Comparison of ENCODE assay signal across 10 cellular contexts in the genomic region with DNA sequence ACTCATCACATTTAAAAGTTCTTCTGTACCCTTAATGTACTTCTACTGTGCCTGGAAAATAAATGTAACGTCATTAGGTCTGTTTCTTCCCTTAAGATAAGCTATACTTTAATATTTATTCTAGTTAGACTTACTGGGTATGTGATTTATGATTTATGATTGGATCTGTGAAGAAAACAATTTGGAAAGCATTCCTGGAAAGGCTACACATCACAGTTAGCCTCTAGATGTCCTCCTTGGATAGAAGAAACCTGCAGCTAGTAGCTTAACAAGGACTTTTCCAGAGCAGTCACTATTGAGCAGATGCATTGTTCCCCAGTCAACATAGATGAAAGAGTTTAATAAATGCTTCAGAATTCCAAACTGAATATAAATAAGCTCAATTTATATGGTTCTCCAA. TPM values are rescaled to one million over a fixed set of nuclear protein-coding genes. Genes with fewer than 3 reads are reported as not detected.
DNase-seq lines count a peak whose midpoint lies in the region; ATAC-seq and TF ChIP-seq lines count a peak whose summit lies in the region.
"Had no signal": no experiment of that assay in that cellular context is flagged by ENCODE, and none has a peak within 500 bp of the region (broad histone marks: within the 10 kb centered on the region; RNA-seq: fewer than 3 reads in every experiment).

No MANE protein-coding gene starts in this region.

- H3K27ac ChIP-seq in dorsolateral prefrontal cortex (no peak overlapping the region), osteoblast (ENCODE audit: low read depth, low read length) (no peak overlapping the region), vagina (no peak overlapping the region)
- H3K27ac ChIP-seq in CD8-positive, alpha-beta T cell (ENCODE audit: low read depth, low read length), result no peak overlapping the region
- H3K27ac ChIP-seq: epithelial cell of prostate had no signal

- peak in 50 of 56 donors; percentile 13 to 71 (median 42) for TF ChIP-seq CTCF in dorsolateral prefrontal cortex (IDR thresholded peaks at IDR 0.05 in 54 of 56, conservative IDR thresholded peaks at IDR 0.05 in 2 of 56; ENCODE audit: low read depth in 1 of 56, partially characterized antibody in 56 of 56)
- TF ChIP-seq CTCF in osteoblast (IDR thresholded peaks at IDR 0.05; ENCODE audit: extremely low read depth, low read depth, low read length), result peak; percentile 65
- TF ChIP-seq CTCF in vagina (IDR thresholded peaks at IDR 0.05), result no peak
- no peak for TF ChIP-seq CTCF in CD8-positive, alpha-beta T cell (IDR thresholded peaks at IDR 0.05)

- no peaks in the 10 kb centered on the region for H3K36me3 Mint-ChIP-seq in CD8-positive, alpha-beta T cell
- H3K36me3 Mint-ChIP-seq: IgD-negative memory B cell had no signal

- no peak for TF ChIP-seq POLR2A in vagina (IDR thresholded peaks at IDR 0.05)

- H3K36me3 ChIP-seq in osteoblast (ENCODE audit: insufficient read depth, low read length) (no peaks in the 10 kb centered on the region), vagina (no peaks in the 10 kb centered on the region)
- no peaks in the 10 kb centered on the region for H3K36me3 ChIP-seq in CD8-positive, alpha-beta T cell (ENCODE audit: insufficient read depth, low read length)

- H3K4me1 ChIP-seq in osteoblast (ENCODE audit: insufficient read depth, low read length) (no peaks in the 10 kb centered on the region), vagina (no peaks in the 10 kb centered on the region)
- no peaks in the 10 kb centered on the region for H3K4me1 ChIP-seq in CD8-positive, alpha-beta T cell (ENCODE audit: insufficient read depth, low read length)

- H3K9me3 ChIP-seq in osteoblast (ENCODE audit: low read depth, low read length) (no peaks in the 10 kb centered on the region), vagina (no peaks in the 10 kb centered on the region)
- no peaks in the 10 kb centered on the region for H3K9me3 ChIP-seq in CD8-positive, alpha-beta T cell (ENCODE audit: low read length)

- POLR2A ChIA-PET in CD8-positive, alpha-beta T cell (lab: Charles Lee), result no interaction called here

- H3K27me3 Mint-ChIP-seq in CD8-positive, alpha-beta T cell (ENCODE audit: low read depth), result no peaks in the 10 kb centered on the region
- H3K27me3 Mint-ChIP-seq: IgD-negative memory B cell had no signal

- H3K27ac Mint-ChIP-seq in CD8-positive, alpha-beta T cell, result no peak overlapping the region
- H3K27ac Mint-ChIP-seq: IgD-negative memory B cell had no signal

- no peak overlapping the region for H3K4me2 ChIP-seq in osteoblast (ENCODE audit: insufficient read depth, low read length)

- H4K20me1 ChIP-seq in osteoblast (ENCODE audit: insufficient read depth, low read length), result no peaks in the 10 kb centered on the region

- H3K79me2 ChIP-seq in osteoblast (ENCODE audit: insufficient read depth, low read length), result no peaks in the 10 kb centered on the region

- no peak for ATAC-seq in CD8-positive, alpha-beta T cell

- no peak overlapping the region for H2AFZ ChIP-seq in osteoblast (ENCODE audit: low read length)

- DNase-seq in ELR (ENCODE audit: low read depth) (peak; percentile 60), NCI-H146 treated with DMSO at 0.1 percent for 48 hours (lab: John Stamatoyannopoulos, UW; ENCODE audit: unreplicated experiment) (peak; percentile 31), dorsolateral prefrontal cortex (no peak), osteoblast (ENCODE audit: insufficient read length, low spot score, missing footprints) (peak; percentile 77), vagina (ENCODE audit: extremely low spot score in 2 of 2) (no peak), NCI-H2029 treated with DMSO at 0.1 percent for 48 hours (lab: John Stamatoyannopoulos, UW) (no peak), SKM-1 (lab: John Stamatoyannopoulos, UW; ENCODE audit: unreplicated experiment) (no peak)
- DNase-seq in CD8-positive, alpha-beta T cell, result no peak

- no peak overlapping the region for H3K4me3 Mint-ChIP-seq in CD8-positive, alpha-beta T cell
- H3K4me3 Mint-ChIP-seq: IgD-negative memory B cell had no signal

- H3K4me1 Mint-ChIP-seq in CD8-positive, alpha-beta T cell (ENCODE audit: low read depth), result no peaks in the 10 kb centered on the region
- H3K4me1 Mint-ChIP-seq: IgD-negative memory B cell had no signal

- intact Hi-C loops in dorsolateral prefrontal cortex (cut with DNase I) (loop anchor here in 1 of 2 donors (5.0 kb wide), 1 partner anchor 116 kb away; a partner anchor contains a TSS), vagina (cut with DNase I) (loop anchor here (10.0 kb wide), 1 partner anchor 53 kb away; no protein-coding TSS in a partner anchor)
- intact Hi-C loops in CD8-positive, alpha-beta T cell (cut with DNase I, micrococcal nuclease), result loop anchor here in 1 of 2 experiments (2.0 kb wide), 1 partner anchor 117 kb away; no protein-coding TSS in a partner anchor

- no peaks in the 10 kb centered on the region for H3K9me3 Mint-ChIP-seq in CD8-positive, alpha-beta T cell
- H3K9me3 Mint-ChIP-seq: IgD-negative memory B cell had no signal

- H3K4me3 ChIP-seq in dorsolateral prefrontal cortex (no peak overlapping the region), osteoblast (ENCODE audit: insufficient read depth, low read length) (no peak overlapping the region), vagina (no peak overlapping the region)
- H3K4me3 ChIP-seq in CD8-positive, alpha-beta T cell (ENCODE audit: low read depth, low read length), result no peak overlapping the region

- CTCF ChIA-PET in CD8-positive, alpha-beta T cell (lab: Charles Lee), result interaction anchor here (0.7 to 4.7 kb wide), 11 partner anchors 9 to 563 kb away, joined by 3 to 38 read pairs (median 5); a partner anchor contains a TSS

- no peaks in the 10 kb centered on the region for H3K27me3 ChIP-seq in dorsolateral prefrontal cortex
- H3K27me3 ChIP-seq in osteoblast (ENCODE audit: insufficient read depth, low read length), result no peaks in the 10 kb centered on the region
- no peaks in the 10 kb centered on the region for H3K27me3 ChIP-seq in vagina
- no peaks in the 10 kb centered on the region for H3K27me3 ChIP-seq in CD8-positive, alpha-beta T cell (ENCODE audit: insufficient read depth, low read length)

RNA-seq across cellular contexts. Expression of a gene that starts 22.2 kb away (rescaled TPM):
- 10 to 100 TPM; 29.3 to 50.9 (median 40.0) TPM for total RNA-seq in dorsolateral prefrontal cortex
- total RNA-seq in osteoblast, result 87.2 and 92.2 TPM in 2 replicates
- 15.0 TPM for total RNA-seq in vagina
- 10 to 100 TPM; 12.4 to 14.6 TPM for total RNA-seq in CD8-positive, alpha-beta T cell

RNA-seq across cellular contexts. Expression of a gene that starts 41.9 kb away (rescaled TPM):
- total RNA-seq in dorsolateral prefrontal cortex (10 to 100 TPM; 10.1 to 31.3 (median 18.6) TPM), osteoblast (40.2 and 41.8 TPM in 2 replicates), vagina (10.3 TPM)
- total RNA-seq in CD8-positive, alpha-beta T cell, result 10 to 100 TPM; 34.9 TPM

Comparison
In these comparisons a context has a peak if more than half of its experiments do, and no peak if none do; other contexts are left out.
1. DNase-seq: peak in ELR (single experiment), NCI-H146 treated with DMSO at 0.1 percent for 48 hours (single experiment) and osteoblast (single experiment); none in dorsolateral prefrontal cortex (0 of 10), vagina (0 of 2), CD8-positive, alpha-beta T cell (0 of 7), NCI-H2029 treated with DMSO at 0.1 percent for 48 hours (single experiment) and SKM-1 (single experiment).
2. CTCF ChIP-seq: peak in dorsolateral prefrontal cortex (50 of 56) and osteoblast (single experiment); none in vagina (0 of 3) and CD8-positive, alpha-beta T cell (single experiment).